12 cellular contexts compared by ENCODE assay signal in genomic region chr3:129039271-129040038, GRCh38. TPM values are rescaled to one million over a fixed set of nuclear protein-coding genes. Genes with fewer than 3 reads are reported as not detected.
A peak's percentile ranks its signal among the peaks of the same experiment; 100 is the strongest.
DNase-seq lines count a peak whose midpoint lies in the region; ATAC-seq, FAIRE-seq and TF ChIP-seq lines count a peak whose summit lies in the region.
"Had no signal": no experiment of that assay in that cellular context is flagged by ENCODE, and none has a peak within 500 bp of the region (broad histone marks: within the 10 kb centered on the region; RNA-seq: fewer than 3 reads in every experiment).

No MANE protein-coding gene starts in this region.

- intact Hi-C loops in esophagus squamous epithelium (cut with DNase I), result no loop called here
- intact Hi-C loops in uterus (cut with DNase I; ENCODE audit: low total_unique reads), result no loop called here

- H3K9me3 ChIP-seq in H1 (ENCODE audit: insufficient read depth in 2 of 2, low read depth in 1 of 2, low read length in 1 of 2) (no peaks in the 10 kb centered on the region), esophagus squamous epithelium (no peaks in the 10 kb centered on the region), uterus (no peaks in the 10 kb centered on the region)
- H3K9me3 ChIP-seq: testis had no signal

- DNase-seq in NCI-H1436 (lab: John Stamatoyannopoulos, UW) (peak; percentile 79), NCI-H1436 treated with DMSO at 0.1 percent for 48 hours (lab: John Stamatoyannopoulos, UW) (no peak), NCI-H2196 (lab: John Stamatoyannopoulos, UW; ENCODE audit: unreplicated experiment) (peak; percentile 94), H1 (ENCODE audit: low read depth in 1 of 2, low spot score in 2 of 2) (no peak), skeletal muscle cell (ENCODE audit: low read depth) (peak; percentile 30), esophagus squamous epithelium (lab: John Stamatoyannopoulos, UW) (no peak), uterus (no peak)
- DNase-seq: 8988T, activated B cell treated with CpG ODN at 0.5 μM for 24 hours, testis had no signal

- POLR2A ChIA-PET in H1 (lab: Charles Lee; ENCODE audit: partially characterized antibody), result interaction anchor here (1.2 kb wide), 1 partner anchor 277 kb away, joined by 4 read pairs; a partner anchor contains a TSS

- no peak for ATAC-seq in GM21423 (IDR thresholded peaks at IDR 0.05; ENCODE audit: unreplicated experiment)

- no peak overlapping the region for H3K9ac ChIP-seq in H1 (replicated peaks in 1 of 4; ENCODE audit: extremely low read depth in 1 of 4, low read depth in 3 of 4, low read length in 3 of 4)

- peak overlapping the region; percentile 52 for H4K91ac ChIP-seq in H1 (replicated peaks; ENCODE audit: insufficient read length, low read length)

- H3K14ac ChIP-seq in H1 (ENCODE audit: insufficient read length), result no peak overlapping the region

- TF ChIP-seq POLR2A in H1 (IDR thresholded peaks at IDR 0.05; ENCODE audit: control extremely low read depth in 1 of 2, low read depth in 2 of 2, low read length in 2 of 2) (no peak), esophagus squamous epithelium (IDR thresholded peaks at IDR 0.05) (no peak), uterus (IDR thresholded peaks at IDR 0.05) (no peak)

- no peak for TF ChIP-seq EP300 in H1 (IDR thresholded peaks at IDR 0.05; ENCODE audit: borderline replicate concordance in 1 of 2, low read depth in 2 of 2, low read length in 2 of 2)

- H3K4me1 ChIP-seq in H1 (replicated peaks in 1 of 4; ENCODE audit: control insufficient read depth in 3 of 4, insufficient read depth in 4 of 4, low read length in 3 of 4) (peaks cover 2 to 15% (median 5%) of the 10 kb centered on the region in 4 experiments; a peak in 6 of 7 replicates), esophagus squamous epithelium (no peaks in the 10 kb centered on the region), uterus (no peaks in the 10 kb centered on the region)
- H3K4me1 ChIP-seq: testis had no signal

- H3K27me3 ChIP-seq in H1 (replicated peaks in 1 of 4; ENCODE audit: control insufficient read depth in 3 of 4, extremely low read depth in 1 of 4, insufficient read depth in 3 of 4, low read length in 3 of 4) (no peaks in the 10 kb centered on the region; a peak in 1 of 7 replicates), esophagus squamous epithelium (peaks cover 0 to 27% (median 0%) of the 10 kb centered on the region in 4 donors), uterus (no peaks in the 10 kb centered on the region)
- H3K27me3 ChIP-seq: testis had no signal

- no peaks in the 10 kb centered on the region for H4K20me1 ChIP-seq in H1 (replicated peaks in 1 of 2; ENCODE audit: control insufficient read depth in 1 of 2, insufficient read depth in 2 of 2, low read length in 2 of 2)

- H2AFZ ChIP-seq in H1 (ENCODE audit: low read length), result no peak overlapping the region

- no peak overlapping the region for H3K56ac ChIP-seq in H1 (replicated peaks; ENCODE audit: insufficient read length, low read depth, low read length)

- TF ChIP-seq RAD21 in H1 (IDR thresholded peaks at IDR 0.05 in 1 of 2, conservative IDR thresholded peaks at IDR 0.05 in 1 of 2; ENCODE audit: low read depth in 2 of 2, low read length in 2 of 2), result no peak

- no peaks in the 10 kb centered on the region for H3K79me1 ChIP-seq in H1 (ENCODE audit: low read depth, low read length)

- H3K4me2 ChIP-seq in H1 (ENCODE audit: insufficient read depth in 1 of 2, low read depth in 2 of 2, low read length in 2 of 2), result no peak overlapping the region

- peak overlapping the region; percentile 43 for H4K8ac ChIP-seq in H1 (ENCODE audit: extremely low read depth, insufficient read depth, low read length)

- no peaks in the 10 kb centered on the region for H3K23me2 ChIP-seq in H1 (ENCODE audit: low read depth, low read length)

- TF ChIP-seq CTCF in H1 (IDR thresholded peaks at IDR 0.05; ENCODE audit: control extremely low read depth in 1 of 3, insufficient read depth in 1 of 3, low read depth in 1 of 3, low read length in 3 of 3) (no peak), esophagus squamous epithelium (IDR thresholded peaks at IDR 0.05) (no peak), uterus (IDR thresholded peaks at IDR 0.05) (no peak)

- no peaks in the 10 kb centered on the region for H3K36me3 ChIP-seq in H1 (ENCODE audit: control insufficient read depth in 2 of 4, insufficient read depth in 4 of 4, low read length in 3 of 4)
- no peaks in the 10 kb centered on the region for H3K36me3 ChIP-seq in esophagus squamous epithelium
- H3K36me3 ChIP-seq in uterus, result no peaks in the 10 kb centered on the region

- H3K4ac ChIP-seq in H1 (replicated peaks; ENCODE audit: insufficient read length, low read depth, low read length), result no peak overlapping the region

- H2AK5ac ChIP-seq in H1 (ENCODE audit: low read depth, low read length), result peak overlapping the region; percentile 65; the same call in 1 of the 2 replicates

- H3K79me2 ChIP-seq in H1 (ENCODE audit: control insufficient read depth in 1 of 2, insufficient read depth in 2 of 2, low read length in 2 of 2), result no peaks in the 10 kb centered on the region

- H2BK12ac ChIP-seq in H1 (ENCODE audit: low read depth, low read length), result no peak overlapping the region; the same call in 1 of the 2 replicates

- no peak overlapping the region for H2BK5ac ChIP-seq in H1 (ENCODE audit: low read depth, low read length)

- no peak overlapping the region for H2BK120ac ChIP-seq in H1 (replicated peaks; ENCODE audit: low read depth, low read length)

- CTCF ChIA-PET in H1 (lab: Charles Lee; ENCODE audit: partially characterized antibody), result interaction anchor here (0.5 to 8.4 kb wide), 11 partner anchors 8 to 68 kb away, joined by 3 to 84 read pairs (median 3); no protein-coding TSS in a partner anchor

- H3K23ac ChIP-seq in H1 (ENCODE audit: insufficient read length), result no peak overlapping the region

- peak overlapping the region; percentile 94 for H2BK15ac ChIP-seq in H1 (ENCODE audit: low read length)

- FAIRE-seq in H1 (lab: Jason Lieb, UNC), result no peak

- H3K27ac ChIP-seq in H1 (ENCODE audit: low read depth, low read length), result no peak overlapping the region
- no peak overlapping the region for H3K27ac ChIP-seq in esophagus squamous epithelium
- no peak overlapping the region for H3K27ac ChIP-seq in uterus
- H3K27ac ChIP-seq: testis had no signal

- H3K18ac ChIP-seq in H1 (ENCODE audit: extremely low read depth, low read length), result no peak overlapping the region; the same call in 1 of the 2 replicates

- H2BK20ac ChIP-seq in H1 (ENCODE audit: low read length), result no peak overlapping the region

- H3K4me3 ChIP-seq in H1 (ENCODE audit: extremely low read depth in 1 of 4, insufficient read depth in 2 of 4, low read depth in 3 of 4, low read length in 4 of 4) (no peak overlapping the region), skeletal muscle cell (ENCODE audit: low read depth, low read length) (no peak overlapping the region), esophagus squamous epithelium (no peak overlapping the region), uterus (no peak overlapping the region)
- H3K4me3 ChIP-seq: testis had no signal

- H4K5ac ChIP-seq in H1 (ENCODE audit: insufficient read length, low read depth, low read length), result no peak overlapping the region

- 88% methylated on average over 14 of the region's 14 CpGs; no CpG with 5 or more reads in 1 of the 2 experiments for WGBS in H1 (ENCODE audit: extremely low coverage in 1 of 2, insufficient coverage in 1 of 2, insufficient read length in 1 of 2, insufficient replicate concordance in 2 of 2, low coverage in 1 of 2, low lambda C conversion rate in 2 of 2, missing lambda C conversion rate in 1 of 2), 2 experiments
- 61 to 79% methylated on average over 6 to 12 of the region's 14 CpGs for WGBS in esophagus squamous epithelium, 2 donors

TF ChIP-seq in H1, 55 proteins besides CTCF, POLR2A, EP300 and RAD21 (continues in another document):
- no peak for TF ChIP-seq BACH1 (IDR thresholded peaks at IDR 0.05; ENCODE audit: low read length)
- TF ChIP-seq YY1 (IDR thresholded peaks at IDR 0.05; ENCODE audit: low read depth, low read length), result no peak
- TF ChIP-seq EZH2 (IDR thresholded peaks at IDR 0.05; ENCODE audit: low read depth, low read length, severe bottlenecking), result no peak

RNA-seq across cellular contexts. Expression of gene GP9, which starts 21.1 kb away (rescaled TPM):
- not detected in 2 replicates for total RNA-seq in H1 (2021; fragmentation: NEBNext Ultra II Directional; extraction: Animal tissue kit (Norgen Biotek cat#: 25700))
- polyA plus RNA-seq in H1 (2011; rRNA removed), result not detected in 2 replicates
- not detected for polyA plus RNA-seq in H1 (2011; cell fraction: cytosol; rRNA removed)
- polyA plus RNA-seq in H1 (2011; cell fraction: nucleus; rRNA removed), result not detected
- polyA plus RNA-seq in H1 (2012, experiment 1 of 2), result not detected in 4 replicates
- polyA plus RNA-seq in H1 (2012, experiment 2 of 2), result not detected
- polyA plus RNA-seq in H1 (2013, experiment 1 of 2), result not detected
- not detected for polyA plus RNA-seq in H1 (2013, experiment 2 of 2)
- polyA minus RNA-seq in H1 (2011; rRNA and poly(A)+ RNA removed), result not detected in 2 replicates
- polyA minus RNA-seq in H1 (2011; cell fraction: cytosol; rRNA and poly(A)+ RNA removed), result not detected
- polyA minus RNA-seq in H1 (2011; cell fraction: nucleus; rRNA and poly(A)+ RNA removed), result not detected
- not detected for total RNA-seq in esophagus squamous epithelium
- total RNA-seq in uterus, result under 1 TPM in 1 of 4 donors, not detected in 3; 0.35 TPM
- total RNA-seq: activated B cell treated with CpG ODN at 0.5 μM for 24 hours, neural crest cell had no signal

RNA-seq across cellular contexts. Expression of gene EFCC1, which starts 38.4 kb away (rescaled TPM):
- 0.37 and 0.44 TPM in 2 replicates for total RNA-seq in H1 (2021; fragmentation: NEBNext Ultra II Directional; extraction: Animal tissue kit (Norgen Biotek cat#: 25700))
- polyA plus RNA-seq in H1 (2011; rRNA removed), result 0.14 and 0.30 TPM in 2 replicates
- polyA plus RNA-seq in H1 (2011; cell fraction: cytosol; rRNA removed), result 0.18 TPM
- 0.40 TPM for polyA plus RNA-seq in H1 (2011; cell fraction: nucleus; rRNA removed)
- 0.08 to 0.13 TPM in 2 of 4 replicates, not detected in the others for polyA plus RNA-seq in H1 (2012, experiment 1 of 2)
- 0.10 TPM for polyA plus RNA-seq in H1 (2012, experiment 2 of 2)
- 0.02 TPM for polyA plus RNA-seq in H1 (2013, experiment 1 of 2)
- polyA plus RNA-seq in H1 (2013, experiment 2 of 2), result 0.07 TPM
- 0.32 and 0.41 TPM in 2 replicates for polyA minus RNA-seq in H1 (2011; rRNA and poly(A)+ RNA removed)
- polyA minus RNA-seq in H1 (2011; cell fraction: cytosol; rRNA and poly(A)+ RNA removed), result not detected
- 0.20 TPM for polyA minus RNA-seq in H1 (2011; cell fraction: nucleus; rRNA and poly(A)+ RNA removed)
- 1 to 10 TPM in 1 of 4 donors, under 1 TPM in 3; 0.19 to 2.9 (median 0.48) TPM for total RNA-seq in esophagus squamous epithelium
- total RNA-seq in uterus, result 1 to 10 TPM; 1.2 to 9.2 (median 4.5) TPM
- total RNA-seq: activated B cell treated with CpG ODN at 0.5 μM for 24 hours had no signal

RNA-seq across cellular contexts. Expression of gene CFAP92, which starts 45.6 kb away (rescaled TPM):
- total RNA-seq in H1 (2021; fragmentation: NEBNext Ultra II Directional; extraction: Animal tissue kit (Norgen Biotek cat#: 25700)), result 2.0 and 2.4 TPM in 2 replicates
- 0.77 and 1.2 TPM in 2 replicates for polyA plus RNA-seq in H1 (2011; rRNA removed)
- polyA plus RNA-seq in H1 (2011; cell fraction: cytosol; rRNA removed), result 0.94 TPM
- 1.2 TPM for polyA plus RNA-seq in H1 (2011; cell fraction: nucleus; rRNA removed)
- 1.1 to 1.6 TPM (median 1.2 TPM) in 4 replicates for polyA plus RNA-seq in H1 (2012, experiment 1 of 2)
- polyA plus RNA-seq in H1 (2012, experiment 2 of 2), result 0.60 TPM
- 1.4 TPM for polyA plus RNA-seq in H1 (2013, experiment 1 of 2)
- polyA plus RNA-seq in H1 (2013, experiment 2 of 2), result 1.6 TPM
- polyA minus RNA-seq in H1 (2011; rRNA and poly(A)+ RNA removed), result 1.00 and 1.1 TPM in 2 replicates
- 0.73 TPM for polyA minus RNA-seq in H1 (2011; cell fraction: cytosol; rRNA and poly(A)+ RNA removed)
- 2.2 TPM for polyA minus RNA-seq in H1 (2011; cell fraction: nucleus; rRNA and poly(A)+ RNA removed)
- 1 to 10 TPM in 1 of 4 donors, under 1 TPM in 3; 0.40 to 1.4 (median 0.98) TPM for total RNA-seq in esophagus squamous epithelium
- 1 to 10 TPM in 2 of 4 donors, under 1 TPM in 1, not detected in 1; 0.95 to 3.5 (median 2.1) TPM for total RNA-seq in uterus
- total RNA-seq: activated B cell treated with CpG ODN at 0.5 μM for 24 hours had no signal

Comparison
In these comparisons a context has a peak if more than half of its experiments do, and no peak if none do; other contexts are left out.
1. DNase-seq: peak in NCI-H1436 (single experiment), NCI-H2196 (single experiment) and skeletal muscle cell (single experiment); none in NCI-H1436 treated with DMSO at 0.1 percent for 48 hours (single experiment), H1 (0 of 2), esophagus squamous epithelium (single experiment) and uterus (0 of 2).